Comparison of ENCODE assay signal across 8 cellular contexts in genomic region chr2:24122356-24123211, GRCh38. TPM values are rescaled to one million over a fixed set of nuclear protein-coding genes. Genes with fewer than 3 reads are reported as not detected.
DNase-seq lines count a peak whose midpoint lies in the region; ATAC-seq and TF ChIP-seq lines count a peak whose summit lies in the region.

No MANE protein-coding gene starts in this region.

- H3K4me3 Mint-ChIP-seq in activated CD8-positive, alpha-beta memory T cell treated with anti-CD3 and anti-CD28 coated beads, Interleukin-2, amount 10 ng/mL, durations not matched to agents 7 days and 5 days = peak overlapping the region; percentile 70
- peak overlapping the region; percentile 80 to 87 (median 82) for H3K4me3 Mint-ChIP-seq in T-cell

- no peak for DNase-seq in activated CD8-positive, alpha-beta memory T cell treated with anti-CD3 and anti-CD28 coated beads, Interleukin-2, amount 10 ng/mL, durations not matched to agents 7 days and 5 days
- no peak for DNase-seq in activated CD8-positive, alpha-beta memory T cell treated with anti-CD3 and anti-CD28 coated beads, Interleukin-2, amount 50 U/mL, for 4 hours
- DNase-seq in T-cell = peak in 1 of 34 experiments; percentile 1
- peak; percentile 10 for DNase-seq in fibroblast of villous mesenchyme (ENCODE audit: low read depth)
- DNase-seq in gastrocnemius medialis = no peak
- no peak for DNase-seq in amniotic stem cell (lab: John Stamatoyannopoulos, UW)
- no peak for DNase-seq in DMS153 treated with DMSO at 0.1 percent for 48 hours (lab: John Stamatoyannopoulos, UW; ENCODE audit: unreplicated experiment)

- no peaks in the 10 kb centered on the region for H3K27me3 ChIP-seq in gastrocnemius medialis

- peaks cover 11 to 17% of the 10 kb centered on the region in 2 donors for H3K4me1 ChIP-seq in gastrocnemius medialis

- no peaks in the 10 kb centered on the region for H3K9me3 Mint-ChIP-seq in activated CD8-positive, alpha-beta memory T cell treated with anti-CD3 and anti-CD28 coated beads, Interleukin-2, amount 10 ng/mL, durations not matched to agents 7 days and 5 days (ENCODE audit: low read depth)
- H3K9me3 Mint-ChIP-seq in T-cell = no peaks in the 10 kb centered on the region

- peak overlapping the region; percentile 64 for H3K27ac Mint-ChIP-seq in activated CD8-positive, alpha-beta memory T cell treated with anti-CD3 and anti-CD28 coated beads, Interleukin-2, amount 10 ng/mL, durations not matched to agents 7 days and 5 days
- peak overlapping the region; percentile 63 to 74 for H3K27ac Mint-ChIP-seq in T-cell

- H3K4me3 ChIP-seq in fibroblast of villous mesenchyme (ENCODE audit: low read depth, low read length) (peak overlapping the region; percentile 89), gastrocnemius medialis (peak overlapping the region; percentile 80 to 94 (median 84))

- intact Hi-C loops in gastrocnemius medialis (cut with DNase I; ENCODE audit: low total_unique reads) = loop anchor here (2.0 kb wide), 3 partner anchors 38 to 76 kb away; partner anchors contain the start of genes SF3B6, TP53I3 and WDCP

- peaks cover 2% of the 10 kb centered on the region for H3K36me3 Mint-ChIP-seq in activated CD8-positive, alpha-beta memory T cell treated with anti-CD3 and anti-CD28 coated beads, Interleukin-2, amount 10 ng/mL, durations not matched to agents 7 days and 5 days
- no peaks in the 10 kb centered on the region for H3K36me3 Mint-ChIP-seq in T-cell

- TF ChIP-seq POLR2A in gastrocnemius medialis (IDR thresholded peaks at IDR 0.05) = no peak

- POLR2A ChIA-PET in T-cell (lab: Charles Lee) = no interaction called here

- no peaks in the 10 kb centered on the region for H3K9me3 ChIP-seq in gastrocnemius medialis

- TF ChIP-seq CTCF in fibroblast of villous mesenchyme (IDR thresholded peaks at IDR 0.05; ENCODE audit: insufficient read depth, low read depth, low read length) (no peak), gastrocnemius medialis (IDR thresholded peaks at IDR 0.05 in 4 of 5, conservative IDR thresholded peaks at IDR 0.05 in 1 of 5) (no peak)

- H3K27me3 Mint-ChIP-seq in activated CD8-positive, alpha-beta memory T cell treated with anti-CD3 and anti-CD28 coated beads, Interleukin-2, amount 10 ng/mL, durations not matched to agents 7 days and 5 days = no peaks in the 10 kb centered on the region
- H3K27me3 Mint-ChIP-seq in T-cell = no peaks in the 10 kb centered on the region

- no peak for ATAC-seq in activated CD8-positive, alpha-beta memory T cell treated with anti-CD3 and anti-CD28 coated beads, Interleukin-2, amount 10 ng/mL, durations not matched to agents 7 days and 5 days
- ATAC-seq in T-cell (replicated peaks in 1 of 4) = no peak
- ATAC-seq in gastrocnemius medialis = no peak
- ATAC-seq in HG02970 (IDR thresholded peaks at IDR 0.05; ENCODE audit: low FRiP score, unreplicated experiment) = no peak

- no peaks in the 10 kb centered on the region for H3K36me3 ChIP-seq in gastrocnemius medialis

- CTCF ChIA-PET in activated CD8-positive, alpha-beta memory T cell treated with anti-CD3 and anti-CD28 coated beads, Interleukin-2, amount 10 ng/mL, durations not matched to agents 7 days and 5 days (lab: Charles Lee) = interaction anchor here (0.5 to 1.1 kb wide), 4 partner anchors 39 to 1002 kb away, joined by 4 to 6 read pairs (median 5); partner anchors contain the start of gene TP53I3
- CTCF ChIA-PET in T-cell (lab: Charles Lee) = interaction anchor here in 1 of 2 donors (1.0 to 2.2 kb wide), 2 partner anchors 38 to 46 kb away, joined by 4 to 7 read pairs; partner anchors contain the start of genes SF3B6 and TP53I3

- peak overlapping the region; percentile 86 to 93 (median 91) for H3K27ac ChIP-seq in gastrocnemius medialis

- in situ Hi-C loops in gastrocnemius medialis (cut with MboI; ENCODE audit: low sequenced_read_pairs in 4 of 4) = loop anchor here in 1 of 4 donors (10.0 kb wide), 1 partner anchor 78 kb away; the partner anchor contains the start of genes FKBP1B and WDCP

- H3K4me1 Mint-ChIP-seq in activated CD8-positive, alpha-beta memory T cell treated with anti-CD3 and anti-CD28 coated beads, Interleukin-2, amount 10 ng/mL, durations not matched to agents 7 days and 5 days = peaks cover 28% of the 10 kb centered on the region
- peaks cover 11 to 15% (median 14%) of the 10 kb centered on the region in 3 donors for H3K4me1 Mint-ChIP-seq in T-cell

RNA-seq across cellular contexts. Expression of gene PFN4, which starts 0.6 kb away (rescaled TPM):
- total RNA-seq in activated CD8-positive, alpha-beta memory T cell treated with anti-CD3 and anti-CD28 coated beads, Interleukin-2, amount 10 ng/mL, durations not matched to agents 7 days and 5 days = not detected
- total RNA-seq in T-cell (under 1 TPM in 2 of 5 donors, not detected in 3; 0.28 to 0.49 TPM), fibroblast of villous mesenchyme (0.43 and 0.64 TPM in 2 replicates), gastrocnemius medialis (not detected)

RNA-seq across cellular contexts. Expression of gene FAM228B, which starts 0.7 kb away (rescaled TPM):
- 1 to 10 TPM; 5.4 to 9.3 TPM for total RNA-seq in activated CD8-positive, alpha-beta memory T cell treated with anti-CD3 and anti-CD28 coated beads, Interleukin-2, amount 10 ng/mL, durations not matched to agents 7 days and 5 days
- total RNA-seq in T-cell = 10 to 100 TPM; 16.4 to 24.7 (median 18.5) TPM
- total RNA-seq in fibroblast of villous mesenchyme = 8.1 and 14.2 TPM in 2 replicates
- 1 to 10 TPM; 3.0 to 6.7 (median 4.3) TPM for total RNA-seq in gastrocnemius medialis

RNA-seq across cellular contexts. Expression of gene TP53I3, which starts 38.0 kb away (rescaled TPM):
- total RNA-seq in activated CD8-positive, alpha-beta memory T cell treated with anti-CD3 and anti-CD28 coated beads, Interleukin-2, amount 10 ng/mL, durations not matched to agents 7 days and 5 days = 1 to 10 TPM; 3.6 to 6.3 TPM
- total RNA-seq in T-cell (under 1 TPM; 0.47 to 0.68 (median 0.58) TPM), fibroblast of villous mesenchyme (66.9 and 79.9 TPM in 2 replicates), gastrocnemius medialis (1 to 10 TPM; 3.3 to 7.6 (median 4.9) TPM)

RNA-seq across cellular contexts. Expression of gene SF3B6, which starts 46.5 kb away (rescaled TPM):
- total RNA-seq in activated CD8-positive, alpha-beta memory T cell treated with anti-CD3 and anti-CD28 coated beads, Interleukin-2, amount 10 ng/mL, durations not matched to agents 7 days and 5 days = 100 to 1,000 TPM in 1 of 2 experiments, 10 to 100 TPM in 1; 85.4 to 115 TPM
- 10 to 100 TPM; 43.7 to 53.0 (median 47.0) TPM for total RNA-seq in T-cell
- 112 and 146 TPM in 2 replicates for total RNA-seq in fibroblast of villous mesenchyme
- total RNA-seq in gastrocnemius medialis = 10 to 100 TPM; 55.2 to 88.1 (median 70.5) TPM

RNA-seq across cellular contexts. Expression of gene FAM228A, which starts 52.3 kb away (rescaled TPM):
- not detected for total RNA-seq in activated CD8-positive, alpha-beta memory T cell treated with anti-CD3 and anti-CD28 coated beads, Interleukin-2, amount 10 ng/mL, durations not matched to agents 7 days and 5 days
- total RNA-seq in T-cell = under 1 TPM in 4 of 5 donors, not detected in 1; 0.20 to 0.70 (median 0.40) TPM
- total RNA-seq in fibroblast of villous mesenchyme = 0.43 and 0.64 TPM in 2 replicates
- total RNA-seq in gastrocnemius medialis = under 1 TPM in 2 of 4 donors, not detected in 2; 0.39 to 0.41 TPM
